ENCODE assay signal across 17 cellular contexts in genomic region chr15:62362144-62362543, GRCh38. TPM values are rescaled to one million over a fixed set of nuclear protein-coding genes. Genes with fewer than 3 reads are reported as not detected.
DNase-seq lines count a peak whose midpoint lies in the region; ATAC-seq lines count a peak whose summit lies in the region.
"Had no signal": no experiment of that assay in that cellular context is flagged by ENCODE, and none has a peak within 500 bp of the region (broad histone marks: within the 10 kb centered on the region; RNA-seq: fewer than 3 reads in every experiment).

No MANE protein-coding gene starts in this region.

- H2BK120ac ChIP-seq in mesenchymal stem cell (ENCODE audit: low read depth, low read length): no peak overlapping the region
- H2BK120ac ChIP-seq in neuronal stem cell (ENCODE audit: low read depth, low read length): no peak overlapping the region

- H2BK12ac ChIP-seq in mesenchymal stem cell (ENCODE audit: low read length in 2 of 2): no peak overlapping the region
- H2BK12ac ChIP-seq in neuronal stem cell (ENCODE audit: low read length): no peak overlapping the region

- H2BK5ac ChIP-seq in mesenchymal stem cell (ENCODE audit: low read depth, low read length, poor library complexity, severe bottlenecking) (no peak overlapping the region), neuronal stem cell (ENCODE audit: low read length) (no peak overlapping the region)

- H3K4me2 ChIP-seq in GM23248 (ENCODE audit: unreplicated experiment) (no peak overlapping the region), mesenchymal stem cell (ENCODE audit: low read length, poor library complexity, severe bottlenecking) (peak overlapping the region; percentile 15), neuronal stem cell (ENCODE audit: insufficient read depth, low read length, poor library complexity, severe bottlenecking) (no peak overlapping the region)

- H4K8ac ChIP-seq in mesenchymal stem cell (ENCODE audit: low read length) (no peak overlapping the region), neuronal stem cell (ENCODE audit: low read depth, low read length) (no peak overlapping the region)

- H3K18ac ChIP-seq in mesenchymal stem cell (ENCODE audit: low read depth in 1 of 2, low read length in 2 of 2) (no peak overlapping the region), neuronal stem cell (ENCODE audit: low read length) (peak overlapping the region; percentile 38)

- H3K23ac ChIP-seq in mesenchymal stem cell (ENCODE audit: low read length in 2 of 2): peak overlapping the region in 1 of 2 experiments; percentile 50
- no peak overlapping the region for H3K23ac ChIP-seq in neuronal stem cell (ENCODE audit: low read depth, low read length, poor library complexity)

- 86 to 88% methylated on average over 20 of the region's 20 CpGs for WGBS in GM23248 (ENCODE audit: low coverage in 1 of 2, low lambda C conversion rate in 2 of 2, missing lambda C conversion rate in 2 of 2), 2 experiments
- 91% methylated on average over 19 of the region's 20 CpGs for WGBS in mesenchymal stem cell
- no CpG with 5 or more reads among the region's 20 CpGs for WGBS in neuronal stem cell (ENCODE audit: extremely low coverage in 2 of 2, insufficient read length in 2 of 2, insufficient replicate concordance in 1 of 2), 2 donors

- no peaks in the 10 kb centered on the region for H3K27me3 ChIP-seq in GM23248 (replicated peaks; ENCODE audit: insufficient read depth)
- H3K27me3 ChIP-seq in mesenchymal stem cell (ENCODE audit: control insufficient read depth in 1 of 2, insufficient read depth in 1 of 2, low read length in 2 of 2): peaks cover 0 to 23% of the 10 kb centered on the region in 2 experiments
- H3K27me3 ChIP-seq in neuronal stem cell (ENCODE audit: control insufficient read depth in 3 of 3, insufficient read depth in 3 of 3, low read depth in 1 of 3, low read length in 3 of 3): no peaks in the 10 kb centered on the region

- H3K4me3 Mint-ChIP-seq in activated CD8-positive, alpha-beta T cell treated with anti-CD3 and anti-CD28 coated beads, Interleukin-2, amount 10 ng/mL, durations not matched to agents 7 days and 5 days: no peak overlapping the region
- H3K4me3 Mint-ChIP-seq: CD14-positive monocyte; CD4-positive, alpha-beta T cell; CD8-positive, alpha-beta memory T cell; HFFc6 had no signal

- no peak overlapping the region for H3K27ac Mint-ChIP-seq in activated CD8-positive, alpha-beta T cell treated with anti-CD3 and anti-CD28 coated beads, Interleukin-2, amount 10 ng/mL, durations not matched to agents 7 days and 5 days
- H3K27ac Mint-ChIP-seq: CD4-positive, alpha-beta T cell; CD8-positive, alpha-beta memory T cell; HFFc6 had no signal

- H3K14ac ChIP-seq in mesenchymal stem cell (ENCODE audit: low read length in 2 of 2) (peak overlapping the region in 1 of 2 experiments; percentile 44), neuronal stem cell (ENCODE audit: low read length) (no peak overlapping the region)

- H3K4me3 ChIP-seq in GM23248 (no peak overlapping the region), mesenchymal stem cell (ENCODE audit: insufficient read depth in 1 of 2, low read depth in 1 of 2, low read length in 2 of 2) (no peak overlapping the region), neuronal stem cell (ENCODE audit: low read length in 2 of 2) (no peak overlapping the region)
- H3K4me3 ChIP-seq: GM12878, HAP-1 had no signal

- no peaks in the 10 kb centered on the region for H3K9me3 Mint-ChIP-seq in activated CD8-positive, alpha-beta T cell treated with anti-CD3 and anti-CD28 coated beads, Interleukin-2, amount 10 ng/mL, durations not matched to agents 7 days and 5 days (ENCODE audit: insufficient read depth)
- H3K9me3 Mint-ChIP-seq: CD14-positive monocyte; CD4-positive, alpha-beta T cell; CD8-positive, alpha-beta memory T cell; HFFc6 had no signal

- H2AK5ac ChIP-seq in mesenchymal stem cell (ENCODE audit: low read length, severe bottlenecking) (no peak overlapping the region), neuronal stem cell (ENCODE audit: low read depth, low read length) (no peak overlapping the region)

- no peaks in the 10 kb centered on the region for H3K79me2 ChIP-seq in GM23248 (ENCODE audit: insufficient read depth)

- H3K9ac ChIP-seq in GM23248 (no peak overlapping the region), mesenchymal stem cell (ENCODE audit: low read length) (peak overlapping the region; percentile 14), neuronal stem cell (ENCODE audit: low read depth, low read length, poor library complexity) (no peak overlapping the region)

- no peaks in the 10 kb centered on the region for H4K20me1 ChIP-seq in GM23248 (ENCODE audit: insufficient read depth)

- in situ Hi-C loops in GM23248 (cut with MboI): no loop called here

- H3K79me1 ChIP-seq in mesenchymal stem cell (replicated peaks; ENCODE audit: low read length, poor library complexity, severe bottlenecking) (no peaks in the 10 kb centered on the region), neuronal stem cell (ENCODE audit: low read depth, low read length) (peaks cover 2% of the 10 kb centered on the region)

- no peaks in the 10 kb centered on the region for H3K4me1 Mint-ChIP-seq in activated CD8-positive, alpha-beta T cell treated with anti-CD3 and anti-CD28 coated beads, Interleukin-2, amount 10 ng/mL, durations not matched to agents 7 days and 5 days (ENCODE audit: low read depth)
- H3K4me1 Mint-ChIP-seq: CD14-positive monocyte; CD8-positive, alpha-beta memory T cell had no signal

- H3K9me2 ChIP-seq in GM23248 (ENCODE audit: insufficient read depth): no peaks in the 10 kb centered on the region

- H2AFZ ChIP-seq in GM23248 (no peak overlapping the region), mesenchymal stem cell (ENCODE audit: low read depth, low read length) (no peak overlapping the region), neuronal stem cell (ENCODE audit: low read length) (no peak overlapping the region)

- H3K27ac ChIP-seq in GM23248 (peak overlapping the region; percentile 70), mesenchymal stem cell (ENCODE audit: low read length, poor library complexity, severe bottlenecking) (no peak overlapping the region), neuronal stem cell (replicated peaks; ENCODE audit: low read length) (no peak overlapping the region)

- peaks cover 13% of the 10 kb centered on the region for H3K4me1 ChIP-seq in GM23248 (ENCODE audit: insufficient read depth)
- H3K4me1 ChIP-seq in mesenchymal stem cell (ENCODE audit: control insufficient read depth, insufficient read depth, low read depth, low read length): peaks cover 2% of the 10 kb centered on the region
- no peaks in the 10 kb centered on the region for H3K4me1 ChIP-seq in neuronal stem cell (ENCODE audit: control insufficient read depth in 2 of 2, insufficient read depth in 1 of 2, low read depth in 1 of 2, low read length in 2 of 2)
- H3K4me1 ChIP-seq: HAP-1 had no signal

- CTCF ChIA-PET in activated CD8-positive, alpha-beta T cell treated with anti-CD3 and anti-CD28 coated beads, Interleukin-2, amount 10 ng/mL, durations not matched to agents 7 days and 5 days (lab: Charles Lee): no interaction called here

- H3K9me3 ChIP-seq in GM23248 (ENCODE audit: low read depth) (no peaks in the 10 kb centered on the region), mesenchymal stem cell (ENCODE audit: control insufficient read depth, low read length) (no peaks in the 10 kb centered on the region), neuronal stem cell (replicated peaks in 1 of 2; ENCODE audit: control insufficient read depth in 2 of 2, insufficient read depth in 1 of 2, low read depth in 1 of 2, low read length in 2 of 2) (no peaks in the 10 kb centered on the region)
- H3K9me3 ChIP-seq: HAP-1 had no signal

- DNase-seq in GM23248 (no peak), mesenchymal stem cell (no peak), neuronal stem cell (ENCODE audit: low spot score) (no peak), NCI-H1436 (lab: John Stamatoyannopoulos, UW) (no peak), NOMO-1 treated with dmso at 0.1 percent for 144 hours (lab: John Stamatoyannopoulos, UW; ENCODE audit: unreplicated experiment) (no peak)
- no peak for DNase-seq in activated CD8-positive, alpha-beta T cell treated with anti-CD3 and anti-CD28 coated beads, Interleukin-2, amount 10 ng/mL, durations not matched to agents 7 days and 5 days
- DNase-seq: CD4-positive, alpha-beta T cell; CD8-positive, alpha-beta memory T cell; DMS 273 treated with DMSO at 0.1 percent for 48 hours; DMS79; EL; GDM1; GOT3 had no signal

- H3F3A ChIP-seq in GM23248 (ENCODE audit: insufficient read depth): peaks cover 9% of the 10 kb centered on the region

- H4K91ac ChIP-seq in mesenchymal stem cell (ENCODE audit: low read length): no peak overlapping the region
- H4K91ac ChIP-seq in neuronal stem cell (ENCODE audit: low read depth, low read length, poor library complexity): no peak overlapping the region

- no peak overlapping the region for H2BK15ac ChIP-seq in mesenchymal stem cell (ENCODE audit: low read depth, poor library complexity, severe bottlenecking)
- no peak overlapping the region for H2BK15ac ChIP-seq in neuronal stem cell (ENCODE audit: low read length)

- no peaks in the 10 kb centered on the region for H3K36me3 Mint-ChIP-seq in activated CD8-positive, alpha-beta T cell treated with anti-CD3 and anti-CD28 coated beads, Interleukin-2, amount 10 ng/mL, durations not matched to agents 7 days and 5 days (ENCODE audit: low read depth)
- H3K36me3 Mint-ChIP-seq: CD14-positive monocyte; CD8-positive, alpha-beta memory T cell had no signal

- peaks cover 19% of the 10 kb centered on the region for H3K27me3 Mint-ChIP-seq in activated CD8-positive, alpha-beta T cell treated with anti-CD3 and anti-CD28 coated beads, Interleukin-2, amount 10 ng/mL, durations not matched to agents 7 days and 5 days (ENCODE audit: low read depth)

- H3K36me3 ChIP-seq in GM23248 (ENCODE audit: low read depth) (no peaks in the 10 kb centered on the region), mesenchymal stem cell (ENCODE audit: control insufficient read depth in 1 of 2, insufficient read depth in 2 of 2, low read depth in 1 of 2, low read length in 2 of 2) (no peaks in the 10 kb centered on the region), neuronal stem cell (replicated peaks in 1 of 2; ENCODE audit: control insufficient read depth in 2 of 2, insufficient read depth in 2 of 2, low read length in 2 of 2) (no peaks in the 10 kb centered on the region)
- H3K36me3 ChIP-seq: HAP-1 had no signal

- no peak overlapping the region for H3K4ac ChIP-seq in mesenchymal stem cell (ENCODE audit: low read depth in 1 of 2, low read length in 2 of 2)
- H3K4ac ChIP-seq in neuronal stem cell (ENCODE audit: low read length): no peak overlapping the region

- no peak for ATAC-seq in activated CD8-positive, alpha-beta T cell treated with anti-CD3 and anti-CD28 coated beads, Interleukin-2, amount 10 ng/mL, durations not matched to agents 7 days and 5 days
- ATAC-seq: GM12878 had no signal

- POLR2A ChIA-PET in activated CD8-positive, alpha-beta T cell treated with anti-CD3 and anti-CD28 coated beads, Interleukin-2, amount 10 ng/mL, durations not matched to agents 7 days and 5 days (lab: Charles Lee): no interaction called here

RNA-seq across cellular contexts. Expression of gene TLN2, which starts 28.2 kb away (rescaled TPM):
- 24.1 and 31.2 TPM in 2 replicates for total RNA-seq in GM23248 (2014; rRNA removed; shearing (Covaris generic))
- 14.3 and 18.3 TPM in 2 replicates for polyA plus RNA-seq in GM23248 (2016; fragmentation: Nextera tagmentation; extraction: Ambion mirVana)
- polyA plus RNA-seq in mesenchymal stem cell (2013, experiment 1 of 2): 5.9 TPM
- polyA plus RNA-seq in mesenchymal stem cell (2013, experiment 2 of 2): 6.0 TPM
- polyA plus RNA-seq in neuronal stem cell (2013, experiment 1 of 2): 3.9 TPM
- 4.3 TPM for polyA plus RNA-seq in neuronal stem cell (2013, experiment 2 of 2)
- total RNA-seq in activated CD8-positive, alpha-beta T cell treated with anti-CD3 and anti-CD28 coated beads, Interleukin-2, amount 10 ng/mL, durations not matched to agents 7 days and 5 days: under 1 TPM; 0.29 to 0.86 TPM

Comparison
In these comparisons a context has a peak if more than half of its experiments do, and no peak if none do; other contexts are left out.
1. RNA of gene TLN2, which starts 28.2 kb away (total RNA-seq): 24.1 to 31.2 TPM in GM23248; 0.29 to 0.86 TPM in activated CD8-positive, alpha-beta T cell treated with anti-CD3 and anti-CD28 coated beads, Interleukin-2, amount 10 ng/mL, durations not matched to agents 7 days and 5 days; every median in the first group is over 10 times any median in the second.